In the genomic region with DNA sequence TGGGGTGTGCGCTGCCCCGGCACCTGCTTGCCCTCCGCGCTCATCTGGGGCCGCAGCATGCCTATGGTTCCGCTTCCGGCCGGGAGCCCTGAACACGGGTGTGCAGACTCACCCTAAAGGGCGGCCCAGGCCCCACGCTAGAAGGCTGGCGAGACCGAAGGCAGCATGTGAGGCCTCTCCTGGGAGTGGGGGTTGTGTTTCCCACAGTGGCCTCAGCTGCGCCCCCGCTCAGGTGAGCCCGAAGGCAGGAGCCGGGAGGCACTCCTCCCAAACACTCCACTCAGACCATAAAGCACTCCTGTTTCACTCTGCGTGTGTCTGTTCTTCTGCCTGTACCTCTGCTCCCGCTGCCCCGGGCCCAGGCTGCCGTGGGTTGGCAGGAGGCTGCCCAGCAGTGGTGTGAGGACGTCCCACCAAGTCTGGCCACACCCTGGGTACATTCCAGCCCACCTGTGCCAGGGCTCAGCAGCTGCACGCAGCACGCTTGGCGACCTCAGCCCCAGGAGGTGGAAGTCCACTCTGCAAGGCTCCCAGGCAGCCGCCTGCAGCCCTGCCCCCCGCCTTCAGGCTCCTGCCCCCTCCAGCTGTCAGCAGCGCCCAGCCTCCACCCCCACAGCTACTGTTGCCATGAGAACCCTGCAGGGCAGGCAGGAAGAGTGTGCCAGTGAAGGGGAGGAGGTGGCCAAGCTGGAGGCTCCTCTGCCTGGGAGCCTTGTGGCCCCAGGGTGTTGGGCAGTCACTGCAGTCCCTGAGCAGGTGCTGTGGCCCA, we compare ENCODE assay signal across 8 cellular contexts. TPM values are rescaled to one million over a fixed set of nuclear protein-coding genes. Genes with fewer than 3 reads are reported as not detected.
DNase-seq lines count a peak whose midpoint lies in the region; ATAC-seq and FAIRE-seq lines count a peak whose summit lies in the region.

No MANE protein-coding gene starts in this region.

- H3K9me3 ChIP-seq in adipocyte (ENCODE audit: control insufficient read depth, low read length) = no peaks in the 10 kb centered on the region

- no peak overlapping the region for H3K4me3 ChIP-seq in adipocyte (ENCODE audit: low read length)

- ATAC-seq in left lobe of liver (peak; percentile 80), GM18909 (IDR thresholded peaks at IDR 0.05; ENCODE audit: poor library complexity, unreplicated experiment) (no peak), GM18861 (IDR thresholded peaks at IDR 0.05; ENCODE audit: unreplicated experiment) (no peak)

- no peaks in the 10 kb centered on the region for H3K27me3 ChIP-seq in adipocyte (replicated peaks; ENCODE audit: control insufficient read depth, insufficient read depth, low read length)

- no peak overlapping the region for H3K9ac ChIP-seq in adipocyte (ENCODE audit: low read length)

- no peak for FAIRE-seq in HTR-8/SVneo (lab: Jason Lieb, UNC)

- peaks cover 8% of the 10 kb centered on the region for H3K4me1 ChIP-seq in adipocyte (ENCODE audit: control insufficient read depth, insufficient read depth, low read length)

- H3K36me3 ChIP-seq in adipocyte (ENCODE audit: control insufficient read depth, insufficient read depth, low read length, severe bottlenecking) = peaks cover 15% of the 10 kb centered on the region

- DNase-seq in DMS79 (lab: John Stamatoyannopoulos, UW) (peak; percentile 71), NCI-H2081 (lab: John Stamatoyannopoulos, UW) (peak; percentile 87 to 91), adipocyte (ENCODE audit: low read depth) (peak; percentile 42), left lobe of liver (ENCODE audit: low spot score) (peak; percentile 96), HTR-8/SVneo (ENCODE audit: insufficient read length, low spot score) (no peak), NOMO-1 treated with DMSO at 0.1 percent for 48 hours (lab: John Stamatoyannopoulos, UW; ENCODE audit: unreplicated experiment) (no peak)

RNA-seq across cellular contexts. Expression of gene AJM1, which starts 1.2 kb away (rescaled TPM):
- total RNA-seq in left lobe of liver = 4.1 TPM

RNA-seq across cellular contexts. Expression of gene PHPT1, which starts 8.1 kb away (rescaled TPM):
- total RNA-seq in left lobe of liver = 58.2 TPM

RNA-seq across cellular contexts. Expression of gene MAMDC4, which starts 11.1 kb away (rescaled TPM):
- 28.6 TPM for total RNA-seq in left lobe of liver

RNA-seq across cellular contexts. Expression of gene EDF1, which starts 25.0 kb away (rescaled TPM):
- 232 TPM for total RNA-seq in left lobe of liver

RNA-seq across cellular contexts. Expression of gene RABL6, which starts 33.3 kb away (rescaled TPM):
- 18.4 TPM for total RNA-seq in left lobe of liver

Comparison
In these comparisons a context has a peak if more than half of its experiments do, and no peak if none do; other contexts are left out.
1. DNase-seq: peak in DMS79 (single experiment), NCI-H2081 (2 of 2), adipocyte (single experiment) and left lobe of liver (single experiment); none in HTR-8/SVneo (single experiment) and NOMO-1 treated with DMSO at 0.1 percent for 48 hours (single experiment).